In genomic region chr20:48676795-48677447, GRCh38 we compare ENCODE assay signal across 21 cellular contexts.
A peak's percentile ranks its signal among the peaks of the same experiment; 100 is the strongest.
DNase-seq lines count a peak whose midpoint lies in the region; ATAC-seq and TF ChIP-seq lines count a peak whose summit lies in the region.
"Had no signal": no experiment of that assay in that cellular context is flagged by ENCODE, and none has a peak within 500 bp of the region (broad histone marks: within the 10 kb centered on the region; RNA-seq: fewer than 3 reads in every experiment).

No MANE protein-coding gene starts in this region.

- peaks cover 5% of the 10 kb centered on the region for H3K4me1 ChIP-seq in osteoblast (ENCODE audit: insufficient read depth, low read length)
- H3K4me1 ChIP-seq: A549, HAP-1 had no signal

- H3K27ac ChIP-seq in osteoblast (ENCODE audit: low read depth, low read length), result no peak overlapping the region
- H3K27ac ChIP-seq: A549, GM23248, SJCRH30 had no signal

- H4K20me1 ChIP-seq in osteoblast (ENCODE audit: insufficient read depth, low read length), result no peaks in the 10 kb centered on the region

- no peak overlapping the region for H2AFZ ChIP-seq in osteoblast (ENCODE audit: low read length)
- H2AFZ ChIP-seq: GM23248 had no signal

- H3K9me3 ChIP-seq in osteoblast (ENCODE audit: low read depth, low read length), result no peaks in the 10 kb centered on the region
- H3K9me3 ChIP-seq: A549, BE2C, HAP-1, SJCRH30 had no signal

- H3K4me1 Mint-ChIP-seq in stimulated activated naive CD8-positive, alpha-beta T cell treated with anti-CD3 and anti-CD28 coated beads, Interleukin-15, amount 100 ng/mL, for 72 hours, result no peaks in the 10 kb centered on the region
- peaks cover 22% of the 10 kb centered on the region for H3K4me1 Mint-ChIP-seq in activated T-helper 17 cell treated with anti-CD3 and anti-CD28 coated beads, Interleukin-2, amount 50 U/mL, for 72 hours

- peaks cover 3% of the 10 kb centered on the region for H3K36me3 ChIP-seq in osteoblast (ENCODE audit: insufficient read depth, low read length)
- H3K36me3 ChIP-seq: BE2C, HAP-1 had no signal

- no peak overlapping the region for H3K4me3 Mint-ChIP-seq in stimulated activated naive CD8-positive, alpha-beta T cell treated with anti-CD3 and anti-CD28 coated beads, Interleukin-15, amount 100 ng/mL, for 72 hours
- H3K4me3 Mint-ChIP-seq in activated T-helper 17 cell treated with anti-CD3 and anti-CD28 coated beads, Interleukin-2, amount 50 U/mL, for 72 hours, result no peak overlapping the region
- H3K4me3 Mint-ChIP-seq: CD4-positive, alpha-beta T cell had no signal

- H3K4me2 ChIP-seq in osteoblast (ENCODE audit: insufficient read depth, low read length), result no peak overlapping the region
- H3K4me2 ChIP-seq: A549 had no signal

- no peak for ATAC-seq in stimulated activated naive CD8-positive, alpha-beta T cell treated with anti-CD3 and anti-CD28 coated beads, Interleukin-15, amount 100 ng/mL, for 72 hours
- ATAC-seq in stimulated activated naive CD8-positive, alpha-beta T cell treated with anti-CD3 and anti-CD28 coated beads, Interleukin-15, Interleukin-2, amounts not matched to agents 100 U/mL and 50 U/mL, for 24 hours, result no peak
- ATAC-seq in activated T-helper 17 cell treated with anti-CD3 and anti-CD28 coated beads, Interleukin-2, amount 50 U/mL, for 72 hours (replicated peaks), result no peak
- no peak for ATAC-seq in HG03432 (IDR thresholded peaks at IDR 0.05; ENCODE audit: unreplicated experiment)
- ATAC-seq: A549 had no signal

- no peak for DNase-seq in stimulated activated naive CD8-positive, alpha-beta T cell treated with anti-CD3 and anti-CD28 coated beads, Interleukin-15, amount 100 ng/mL, for 72 hours
- no peak for DNase-seq in stimulated activated naive CD8-positive, alpha-beta T cell treated with anti-CD3 and anti-CD28 coated beads, Interleukin-15, Interleukin-2, amounts not matched to agents 100 U/mL and 50 U/mL, for 24 hours
- peak; percentile 78 for DNase-seq in osteoblast (ENCODE audit: insufficient read length, low spot score, missing footprints)
- DNase-seq in GM19238 (ENCODE audit: insufficient read length, low spot score), result no peak
- DNase-seq in NCI-H1048 (lab: John Stamatoyannopoulos, UW), result no peak
- DNase-seq: BE2C; CD4-positive, alpha-beta T cell; COR-L47; DMS 273 treated with DMSO at 0.1 percent for 48 hours; GM23248; IMR-90; NCI-H1105 treated with DMSO at 0.1 percent for 48 hours; NCI-H2029 treated with DMSO at 0.1 percent for 48 hours; NCI-H2171 treated with DMSO at 0.1 percent for 48 hours; NCI-H524 treated with DMSO at 0.1 percent for 48 hours; OCI-M1; SJCRH30 had no signal

- no peaks in the 10 kb centered on the region for H3K79me2 ChIP-seq in osteoblast (ENCODE audit: insufficient read depth, low read length)

- H3K27ac Mint-ChIP-seq in stimulated activated naive CD8-positive, alpha-beta T cell treated with anti-CD3 and anti-CD28 coated beads, Interleukin-15, amount 100 ng/mL, for 72 hours, result peak overlapping the region; percentile 19 to 57
- peak overlapping the region; percentile 70 for H3K27ac Mint-ChIP-seq in activated T-helper 17 cell treated with anti-CD3 and anti-CD28 coated beads, Interleukin-2, amount 50 U/mL, for 72 hours
- H3K27ac Mint-ChIP-seq: CD4-positive, alpha-beta T cell had no signal

- H3K27me3 Mint-ChIP-seq in stimulated activated naive CD8-positive, alpha-beta T cell treated with anti-CD3 and anti-CD28 coated beads, Interleukin-15, amount 100 ng/mL, for 72 hours, result no peaks in the 10 kb centered on the region
- no peaks in the 10 kb centered on the region for H3K27me3 Mint-ChIP-seq in activated T-helper 17 cell treated with anti-CD3 and anti-CD28 coated beads, Interleukin-2, amount 50 U/mL, for 72 hours
- H3K27me3 Mint-ChIP-seq: CD4-positive, alpha-beta T cell had no signal

- H3K36me3 Mint-ChIP-seq in activated T-helper 17 cell treated with anti-CD3 and anti-CD28 coated beads, Interleukin-2, amount 50 U/mL, for 72 hours (ENCODE audit: low read depth), result no peaks in the 10 kb centered on the region

- TF ChIP-seq CTCF in osteoblast (IDR thresholded peaks at IDR 0.05; ENCODE audit: extremely low read depth, low read depth, low read length), result no peak

- H3K27me3 ChIP-seq in osteoblast (ENCODE audit: insufficient read depth, low read length), result no peaks in the 10 kb centered on the region
- H3K27me3 ChIP-seq: BE2C, SJCRH30 had no signal

- H3K4me3 ChIP-seq in osteoblast (ENCODE audit: insufficient read depth, low read length), result no peak overlapping the region
- H3K4me3 ChIP-seq: A549, GM23248, HAP-1, SJCRH30 had no signal

- no peaks in the 10 kb centered on the region for H3K9me3 Mint-ChIP-seq in stimulated activated naive CD8-positive, alpha-beta T cell treated with anti-CD3 and anti-CD28 coated beads, Interleukin-15, amount 100 ng/mL, for 72 hours
- no peaks in the 10 kb centered on the region for H3K9me3 Mint-ChIP-seq in activated T-helper 17 cell treated with anti-CD3 and anti-CD28 coated beads, Interleukin-2, amount 50 U/mL, for 72 hours
- H3K9me3 Mint-ChIP-seq: CD4-positive, alpha-beta T cell had no signal
